Comparison of ENCODE assay signal across 8 cellular contexts in genomic region chr1:209823143-209824041, GRCh38. TPM values are rescaled to one million over a fixed set of nuclear protein-coding genes. Genes with fewer than 3 reads are reported as not detected.
DNase-seq lines count a peak whose midpoint lies in the region; ATAC-seq and TF ChIP-seq lines count a peak whose summit lies in the region.

No MANE protein-coding gene starts in this region.

- no peak for DNase-seq in CD14-positive monocyte (ENCODE audit: low spot score)
- peak; percentile 74 for DNase-seq in LHCN-M2 (ENCODE audit: low read depth)
- DNase-seq in SJCRH30, result peak; percentile 28 to 87
- DNase-seq in endothelial cell (ENCODE audit: low spot score), result no peak
- peak in 5 of 10 donors; percentile 13 to 63 (median 56) for DNase-seq in naive thymus-derived CD8-positive, alpha-beta T cell
- DNase-seq in activated CD8-positive, alpha-beta memory T cell treated with anti-CD3 and anti-CD28 coated beads, Interleukin-2, amount 10 ng/mL, durations not matched to agents 7 days and 5 days, result no peak

- no peaks in the 10 kb centered on the region for H3K27me3 ChIP-seq in SJCRH30

- intact Hi-C loops in CD14-positive monocyte (cut with micrococcal nuclease), result no loop called here

- no peaks in the 10 kb centered on the region for H3K4me1 ChIP-seq in SJCRH30

- no peaks in the 10 kb centered on the region for H3K36me3 ChIP-seq in SJCRH30

- peak overlapping the region in 1 of 7 donors; percentile 19 for H3K27ac Mint-ChIP-seq in CD14-positive monocyte
- no peak overlapping the region for H3K27ac Mint-ChIP-seq in endothelial cell (ENCODE audit: unreplicated experiment)
- peak overlapping the region in 3 of 10 donors; percentile 41 to 47 (median 42) for H3K27ac Mint-ChIP-seq in naive thymus-derived CD8-positive, alpha-beta T cell
- H3K27ac Mint-ChIP-seq in activated CD8-positive, alpha-beta memory T cell treated with anti-CD3 and anti-CD28 coated beads, Interleukin-2, amount 10 ng/mL, durations not matched to agents 7 days and 5 days, result no peak overlapping the region

- no peaks in the 10 kb centered on the region for H3K9me3 ChIP-seq in SJCRH30 (replicated peaks)

- H3K4me3 ChIP-seq in SJCRH30, result peak overlapping the region; percentile 37

- H3K27ac ChIP-seq in SJCRH30, result no peak overlapping the region; the same call in 1 of the 2 replicates

- H3K9me3 Mint-ChIP-seq in CD14-positive monocyte (peaks cover 0 to 4% (median 0%) of the 10 kb centered on the region in 7 donors), endothelial cell (ENCODE audit: unreplicated experiment) (no peaks in the 10 kb centered on the region)
- no peaks in the 10 kb centered on the region for H3K9me3 Mint-ChIP-seq in naive thymus-derived CD8-positive, alpha-beta T cell
- no peaks in the 10 kb centered on the region for H3K9me3 Mint-ChIP-seq in activated CD8-positive, alpha-beta memory T cell treated with anti-CD3 and anti-CD28 coated beads, Interleukin-2, amount 10 ng/mL, durations not matched to agents 7 days and 5 days (ENCODE audit: low read depth)

- ATAC-seq in GM18517 (IDR thresholded peaks at IDR 0.05; ENCODE audit: unreplicated experiment) (peak; percentile 56), HG03439 (IDR thresholded peaks at IDR 0.05; ENCODE audit: unreplicated experiment) (no peak)
- ATAC-seq in naive thymus-derived CD8-positive, alpha-beta T cell, result peak; percentile 35 to 36
- no peak for ATAC-seq in activated CD8-positive, alpha-beta memory T cell treated with anti-CD3 and anti-CD28 coated beads, Interleukin-2, amount 10 ng/mL, durations not matched to agents 7 days and 5 days

- peak; percentile 87 for TF ChIP-seq CTCF in CD14-positive monocyte (IDR thresholded peaks at IDR 0.05)
- peak; percentile 88 for TF ChIP-seq CTCF in endothelial cell (IDR thresholded peaks at IDR 0.05; ENCODE audit: unreplicated experiment)

- POLR2A ChIA-PET in naive thymus-derived CD8-positive, alpha-beta T cell (lab: Charles Lee), result interaction anchor here (0.6 to 1.7 kb wide), 6 partner anchors 17 to 59 kb away, joined by 3 to 9 read pairs (median 5); partner anchors contain the start of genes C1orf74 and IRF6

- H3K4me3 Mint-ChIP-seq in CD14-positive monocyte (no peak overlapping the region), endothelial cell (ENCODE audit: unreplicated experiment) (no peak overlapping the region)
- peak overlapping the region in 2 of 10 donors; percentile 30 to 36 for H3K4me3 Mint-ChIP-seq in naive thymus-derived CD8-positive, alpha-beta T cell
- H3K4me3 Mint-ChIP-seq in activated CD8-positive, alpha-beta memory T cell treated with anti-CD3 and anti-CD28 coated beads, Interleukin-2, amount 10 ng/mL, durations not matched to agents 7 days and 5 days, result no peak overlapping the region

- peaks cover 10% of the 10 kb centered on the region for H3K4me1 Mint-ChIP-seq in CD14-positive monocyte
- peaks cover 12% of the 10 kb centered on the region for H3K4me1 Mint-ChIP-seq in endothelial cell (ENCODE audit: unreplicated experiment)
- H3K4me1 Mint-ChIP-seq in naive thymus-derived CD8-positive, alpha-beta T cell, result peaks cover 8 to 27% (median 20%) of the 10 kb centered on the region in 4 donors
- H3K4me1 Mint-ChIP-seq in activated CD8-positive, alpha-beta memory T cell treated with anti-CD3 and anti-CD28 coated beads, Interleukin-2, amount 10 ng/mL, durations not matched to agents 7 days and 5 days, result peaks cover 20% of the 10 kb centered on the region

- H3K36me3 Mint-ChIP-seq in CD14-positive monocyte (no peaks in the 10 kb centered on the region), endothelial cell (ENCODE audit: low read depth, unreplicated experiment) (no peaks in the 10 kb centered on the region)
- H3K36me3 Mint-ChIP-seq in naive thymus-derived CD8-positive, alpha-beta T cell, result no peaks in the 10 kb centered on the region
- no peaks in the 10 kb centered on the region for H3K36me3 Mint-ChIP-seq in activated CD8-positive, alpha-beta memory T cell treated with anti-CD3 and anti-CD28 coated beads, Interleukin-2, amount 10 ng/mL, durations not matched to agents 7 days and 5 days

- CTCF ChIA-PET in activated CD8-positive, alpha-beta memory T cell treated with anti-CD3 and anti-CD28 coated beads, Interleukin-2, amount 10 ng/mL, durations not matched to agents 7 days and 5 days (lab: Charles Lee), result interaction anchor here (0.6 to 4.1 kb wide), 28 partner anchors 11 to 489 kb away, joined by 3 to 81 read pairs (median 4); partner anchors contain the start of genes C1orf74, IRF6 and TRAF3IP3

- peaks cover 3 to 28% (median 7%) of the 10 kb centered on the region in 3 donors for H3K27me3 Mint-ChIP-seq in CD14-positive monocyte (ENCODE audit: low read depth in 3 of 3)
- H3K27me3 Mint-ChIP-seq in endothelial cell (ENCODE audit: unreplicated experiment), result no peaks in the 10 kb centered on the region
- peaks cover 8 to 39% (median 22%) of the 10 kb centered on the region in 5 donors for H3K27me3 Mint-ChIP-seq in naive thymus-derived CD8-positive, alpha-beta T cell
- peaks cover 41% of the 10 kb centered on the region for H3K27me3 Mint-ChIP-seq in activated CD8-positive, alpha-beta memory T cell treated with anti-CD3 and anti-CD28 coated beads, Interleukin-2, amount 10 ng/mL, durations not matched to agents 7 days and 5 days

RNA-seq across cellular contexts. Expression of gene UTP25, which starts 4.4 kb away (rescaled TPM):
- polyA plus RNA-seq in CD14-positive monocyte, result 1 to 10 TPM in 1 of 2 donors, under 1 TPM in 1; 0.98 to 1.1 TPM
- total RNA-seq in LHCN-M2 (2014; rRNA removed) (8.1 and 9.5 TPM in 2 replicates), endothelial cell (ENCODE audit: unreplicated experiment) (4.6 TPM)
- 5.6 TPM for polyA plus RNA-seq in LHCN-M2 (2012)
- 13.3 and 14.2 TPM in 2 replicates for total RNA-seq in SJCRH30 (2014; rRNA removed; shearing (Covaris generic))
- 10 to 100 TPM; 15.2 to 15.6 TPM for total RNA-seq in naive thymus-derived CD8-positive, alpha-beta T cell
- 1 to 10 TPM; 3.0 to 5.6 (median 3.1) TPM for polyA plus RNA-seq in naive thymus-derived CD8-positive, alpha-beta T cell
- 1 to 10 TPM; 4.7 to 9.7 TPM for total RNA-seq in activated CD8-positive, alpha-beta memory T cell treated with anti-CD3 and anti-CD28 coated beads, Interleukin-2, amount 10 ng/mL, durations not matched to agents 7 days and 5 days

RNA-seq across cellular contexts. Expression of gene IRF6, which starts 17.4 kb away (rescaled TPM):
- polyA plus RNA-seq in CD14-positive monocyte, result under 1 TPM; 0.21 to 0.62 TPM
- not detected in 2 replicates for total RNA-seq in LHCN-M2 (2014; rRNA removed)
- polyA plus RNA-seq in LHCN-M2 (2012), result not detected
- not detected in 2 replicates for total RNA-seq in SJCRH30 (2014; rRNA removed; shearing (Covaris generic))
- total RNA-seq in endothelial cell (ENCODE audit: unreplicated experiment), result 21.3 TPM
- 1 to 10 TPM; 2.4 to 2.6 TPM for total RNA-seq in naive thymus-derived CD8-positive, alpha-beta T cell
- polyA plus RNA-seq in naive thymus-derived CD8-positive, alpha-beta T cell, result 1 to 10 TPM in 1 of 3 donors, under 1 TPM in 2; 0.49 to 2.1 (median 0.86) TPM
- 1 to 10 TPM; 1.3 to 1.7 TPM for total RNA-seq in activated CD8-positive, alpha-beta memory T cell treated with anti-CD3 and anti-CD28 coated beads, Interleukin-2, amount 10 ng/mL, durations not matched to agents 7 days and 5 days

RNA-seq across cellular contexts. Expression of gene C1orf74, which starts 39.0 kb away (rescaled TPM):
- under 1 TPM; 0.07 to 0.19 TPM for polyA plus RNA-seq in CD14-positive monocyte
- 2.7 and 3.1 TPM in 2 replicates for total RNA-seq in LHCN-M2 (2014; rRNA removed)
- polyA plus RNA-seq in LHCN-M2 (2012), result 1.7 TPM
- 5.4 and 6.0 TPM in 2 replicates for total RNA-seq in SJCRH30 (2014; rRNA removed; shearing (Covaris generic))
- total RNA-seq in endothelial cell (ENCODE audit: unreplicated experiment), result 2.8 TPM
- 1 to 10 TPM; 1.7 to 1.8 TPM for total RNA-seq in naive thymus-derived CD8-positive, alpha-beta T cell
- under 1 TPM; 0.30 to 0.88 (median 0.55) TPM for polyA plus RNA-seq in naive thymus-derived CD8-positive, alpha-beta T cell
- 1 to 10 TPM; 2.8 to 3.0 TPM for total RNA-seq in activated CD8-positive, alpha-beta memory T cell treated with anti-CD3 and anti-CD28 coated beads, Interleukin-2, amount 10 ng/mL, durations not matched to agents 7 days and 5 days

Comparison
In these comparisons a context has a peak if more than half of its experiments do, and no peak if none do; other contexts are left out.
1. DNase-seq: peak in LHCN-M2 (single experiment) and SJCRH30 (2 of 2); none in CD14-positive monocyte (single experiment), endothelial cell (single experiment) and activated CD8-positive, alpha-beta memory T cell treated with anti-CD3 and anti-CD28 coated beads, Interleukin-2, amount 10 ng/mL, durations not matched to agents 7 days and 5 days (single experiment).
2. ATAC-seq: peak in GM18517 (single experiment) and naive thymus-derived CD8-positive, alpha-beta T cell (2 of 2); none in HG03439 (single experiment) and activated CD8-positive, alpha-beta memory T cell treated with anti-CD3 and anti-CD28 coated beads, Interleukin-2, amount 10 ng/mL, durations not matched to agents 7 days and 5 days (single experiment).